ENCODE assay signal across 8 cellular contexts in the genomic region with DNA sequence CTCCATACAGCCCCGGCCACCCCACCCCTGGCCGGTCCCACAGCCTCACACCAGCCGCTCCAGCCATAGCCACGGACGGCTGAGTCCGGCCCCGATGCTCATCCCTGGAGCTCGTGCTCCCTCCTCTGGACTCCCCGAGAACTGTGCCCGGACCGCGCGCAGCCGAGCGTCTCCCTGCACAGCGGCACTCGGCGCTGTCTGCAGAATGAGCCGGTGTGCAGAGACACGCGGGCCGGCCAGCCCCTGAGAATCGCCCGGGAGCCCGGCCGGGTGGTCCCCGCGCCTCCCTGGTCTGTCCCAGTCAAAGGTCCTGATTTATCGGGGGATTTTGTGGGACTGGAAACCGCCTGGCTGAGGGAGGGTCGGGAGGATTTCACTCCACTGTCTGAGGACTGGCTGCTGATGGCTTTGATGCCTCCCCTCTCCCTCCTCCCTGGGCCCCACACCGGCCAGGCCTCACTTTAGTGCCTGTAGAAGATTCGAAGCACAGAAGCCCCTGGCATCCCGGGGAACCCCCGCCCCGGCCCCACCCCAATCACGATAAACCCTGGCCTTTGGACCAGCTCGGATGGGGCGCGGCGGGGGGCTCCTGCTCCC.
DNase-seq lines count a peak whose midpoint lies in the region; ATAC-seq and TF ChIP-seq lines count a peak whose summit lies in the region.

No MANE protein-coding gene starts in this region.

- no peak overlapping the region for H3K4me3 Mint-ChIP-seq in mesothelial cell of epicardium

- no peaks in the 10 kb centered on the region for H3K9me3 Mint-ChIP-seq in mesothelial cell of epicardium

- no peaks in the 10 kb centered on the region for H3K4me1 Mint-ChIP-seq in mesothelial cell of epicardium

- no peak overlapping the region for H3K27ac Mint-ChIP-seq in mesothelial cell of epicardium

- DNase-seq in AG08396 (ENCODE audit: low spot score) (peak; percentile 88), NCI-H2171 (lab: John Stamatoyannopoulos, UW) (peak; percentile 66), ecto neural progenitor cell (ENCODE audit: low spot score) (peak; percentile 87), mesothelial cell of epicardium (ENCODE audit: low spot score in 2 of 2, unreplicated experiment in 2 of 2) (peak; percentile 58 to 80)
- DNase-seq in activated CD4-positive, alpha-beta T cell treated with anti-CD3 and anti-CD28 coated beads, Interleukin-2, amount 50 U/mL, for 4 hours: peak; percentile 62
- peak; percentile 63 to 71 for DNase-seq in stimulated activated CD8-positive, alpha-beta memory T cell treated with anti-CD3 and anti-CD28 coated beads, Interleukin-2, amount 100 ng/mL, for 48 hours (ENCODE audit: low read depth in 2 of 2)

- peak; percentile 55 for TF ChIP-seq CTCF in mesothelial cell of epicardium (IDR thresholded peaks at IDR 0.05; ENCODE audit: unreplicated experiment)

- ATAC-seq in GM19035 (IDR thresholded peaks at IDR 0.05; ENCODE audit: unreplicated experiment) (peak; percentile 60), GM21786 (IDR thresholded peaks at IDR 0.05; ENCODE audit: unreplicated experiment) (no peak)

- H3K27me3 Mint-ChIP-seq in mesothelial cell of epicardium (ENCODE audit: low read depth): peaks cover 91% of the 10 kb centered on the region

- no peaks in the 10 kb centered on the region for H3K36me3 Mint-ChIP-seq in mesothelial cell of epicardium
